In genomic region chr4:10729366-10729765, GRCh38 we compare ENCODE assay signal across 23 cellular contexts. TPM values are rescaled to one million over a fixed set of nuclear protein-coding genes. Genes with fewer than 3 reads are reported as not detected.
"Had no signal": no experiment of that assay in that cellular context is flagged by ENCODE, and none has a peak within 500 bp of the region (broad histone marks: within the 10 kb centered on the region; RNA-seq: fewer than 3 reads in every experiment).

No MANE protein-coding gene starts in this region.

- H3K4me1 Mint-ChIP-seq: neural crest cell had no signal

- H3K27me3 Mint-ChIP-seq: naive thymus-derived CD4-positive, alpha-beta T cell had no signal

- H3K9me3 Mint-ChIP-seq: neural crest cell had no signal

- DNase-seq: cortex of kidney; dorsolateral prefrontal cortex; effector memory CD4-positive, alpha-beta T cell; gastrocnemius medialis; heart right ventricle; islet precursor cell; mammary epithelial cell; naive thymus-derived CD4-positive, alpha-beta T cell; posterior cingulate gyrus; sigmoid colon; stimulated activated CD4-positive, alpha-beta T cell treated with anti-CD3 and anti-CD28 coated beads, Interleukin-4, amount 100 ng/mL, for 4 hours; stimulated activated naive CD4-positive, alpha-beta T cell treated with Interleukin-2 at 50 U/mL for 16 hours; tibial artery; upper lobe of left lung; uterus had no signal

- H3K4me3 Mint-ChIP-seq: naive thymus-derived CD4-positive, alpha-beta T cell; neural crest cell had no signal

- ATAC-seq: esophagus mucosa; gastrocnemius medialis; heart right ventricle; left lobe of liver; naive thymus-derived CD4-positive, alpha-beta T cell had no signal

RNA-seq across cellular contexts. Expression of gene CLNK, which starts 44.8 kb away (rescaled TPM):
- total RNA-seq: fibroblast of lung, gastrocnemius medialis, left lobe of liver, mammary epithelial cell, mesenteric fat pad, neural crest cell, osteocyte, pulmonary artery endothelial cell, sigmoid colon, temporal lobe, uterus had no signal
